In the genomic region with DNA sequence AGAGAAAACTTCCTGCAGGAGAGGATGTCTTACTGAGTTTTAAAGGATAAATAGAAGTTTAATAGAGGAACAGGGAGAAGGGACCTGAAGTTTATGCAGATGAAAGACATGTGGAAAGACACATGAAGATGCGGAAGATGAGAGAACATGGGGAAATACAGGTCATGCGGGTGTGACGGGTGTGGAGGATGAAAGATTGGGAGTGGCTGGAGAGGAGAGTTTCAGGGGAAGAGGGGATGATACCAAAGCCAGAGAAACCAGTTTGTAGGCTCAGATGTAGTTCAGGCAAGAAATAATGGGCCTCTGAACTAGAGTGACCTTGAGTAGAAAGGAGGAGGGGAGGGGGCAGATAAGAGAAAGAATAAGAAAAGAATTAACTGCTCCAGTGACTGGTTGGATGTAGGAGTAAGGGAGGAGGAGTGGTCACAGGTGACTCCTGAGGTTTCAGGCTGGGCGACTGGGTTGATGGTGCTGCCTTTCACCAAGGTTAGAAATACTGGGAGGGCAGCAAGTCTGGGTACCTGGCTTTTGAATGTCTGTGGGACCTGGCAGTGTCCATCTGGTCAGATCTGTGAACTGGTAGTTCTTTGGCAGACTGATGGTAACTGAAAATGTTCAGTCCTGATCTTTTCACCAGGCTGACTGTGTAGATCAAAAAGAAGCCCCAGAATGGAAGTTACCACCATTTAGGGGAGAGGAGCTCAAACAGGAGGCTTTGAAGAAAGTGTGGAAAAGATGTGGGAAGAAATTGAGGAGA, we compare ENCODE assay signal across 20 cellular contexts.
A peak's percentile ranks its signal among the peaks of the same experiment; 100 is the strongest.
DNase-seq lines count a peak whose midpoint lies in the region; ATAC-seq and TF ChIP-seq lines count a peak whose summit lies in the region.
"Had no signal": no experiment of that assay in that cellular context is flagged by ENCODE, and none has a peak within 500 bp of the region (broad histone marks: within the 10 kb centered on the region; RNA-seq: fewer than 3 reads in every experiment).

No MANE protein-coding gene starts in this region.

- peak overlapping the region; percentile 83 for H3K27ac Mint-ChIP-seq in CD4-positive, alpha-beta T cell
- H3K27ac Mint-ChIP-seq: activated CD4-positive, alpha-beta memory T cell treated with anti-CD3 and anti-CD28 coated beads for 36 hours; activated T-cell treated with anti-CD3 and anti-CD28 coated beads, Interleukin-2, amount 50 U/mL, for 72 hours had no signal

- peak overlapping the region; percentile 78 for H3K4me3 Mint-ChIP-seq in CD4-positive, alpha-beta T cell
- H3K4me3 Mint-ChIP-seq: activated CD4-positive, alpha-beta memory T cell treated with anti-CD3 and anti-CD28 coated beads for 36 hours; activated T-cell treated with anti-CD3 and anti-CD28 coated beads, Interleukin-2, amount 50 U/mL, for 72 hours; H9 had no signal

- H3K36me3 Mint-ChIP-seq in CD4-positive, alpha-beta T cell (ENCODE audit: low read depth): peaks cover 16% of the 10 kb centered on the region
- H3K36me3 Mint-ChIP-seq: activated CD4-positive, alpha-beta memory T cell treated with anti-CD3 and anti-CD28 coated beads for 36 hours had no signal

- ATAC-seq in CD4-positive, alpha-beta T cell (ENCODE audit: poor library complexity): no peak
- ATAC-seq in GM21576 (IDR thresholded peaks at IDR 0.05; ENCODE audit: unreplicated experiment) (no peak), GM21723 (IDR thresholded peaks at IDR 0.05; ENCODE audit: unreplicated experiment) (no peak)
- ATAC-seq: activated T-cell treated with anti-CD3 and anti-CD28 coated beads, Interleukin-2, amount 50 U/mL, for 72 hours; foreskin keratinocyte; pancreas had no signal

- H3K9me3 Mint-ChIP-seq in CD4-positive, alpha-beta T cell: no peaks in the 10 kb centered on the region
- H3K9me3 Mint-ChIP-seq: activated CD4-positive, alpha-beta memory T cell treated with anti-CD3 and anti-CD28 coated beads for 36 hours; activated T-cell treated with anti-CD3 and anti-CD28 coated beads, Interleukin-2, amount 50 U/mL, for 72 hours; H9 had no signal

- no peak for DNase-seq in CD4-positive, alpha-beta T cell
- DNase-seq in G401 (ENCODE audit: low spot score): peak; percentile 62
- peak; percentile 81 for DNase-seq in epithelial cell of esophagus (ENCODE audit: low read depth)
- no peak for DNase-seq in HuH-7.5 (ENCODE audit: low spot score)
- DNase-seq: activated CD4-positive, alpha-beta memory T cell treated with anti-CD3 and anti-CD28 coated beads for 36 hours; activated T-cell treated with anti-CD3 and anti-CD28 coated beads, Interleukin-2, amount 50 U/mL, for 72 hours; DMS53; foreskin keratinocyte; H9; KG1; left ventricle myocardium inferior; NCI-H1092; NCI-H2081 treated with DMSO at 0.1 percent for 48 hours; NCI-H69; pancreas; stimulated activated CD4-positive, alpha-beta T cell treated with anti-CD3 and anti-CD28 coated beads, Interleukin-2, amount 100 ng/mL, for 24 hours had no signal

- POLR2A ChIA-PET in CD4-positive, alpha-beta T cell (lab: Charles Lee): interaction anchor here (1.4 to 2.0 kb wide), 4 partner anchors 13 to 53 kb away, joined by 7 to 16 read pairs (median 9); no protein-coding TSS in a partner anchor

- intact Hi-C loops in CD4-positive, alpha-beta T cell (cut with DNase I, micrococcal nuclease): loop anchor here in 1 of 2 experiments (2.0 to 5.0 kb wide), 2 partner anchors 21 to 127 kb away; partner anchors contain the start of gene DGUOK

- H3K4me3 ChIP-seq in epithelial cell of esophagus (ENCODE audit: low read length) (no peak overlapping the region), neutrophil (ENCODE audit: low read depth in 1 of 2, low read length in 1 of 2) (no peak overlapping the region)
- H3K4me3 ChIP-seq: left ventricle myocardium inferior, pancreas had no signal

- TF ChIP-seq CTCF in CD4-positive, alpha-beta T cell (IDR thresholded peaks at IDR 0.05): no peak
- no peak for TF ChIP-seq CTCF in epithelial cell of esophagus (IDR thresholded peaks at IDR 0.05; ENCODE audit: insufficient read depth, low read depth, low read length, missing control alignments)
- no peak for TF ChIP-seq CTCF in neutrophil (IDR thresholded peaks at IDR 0.05)

- H3K36me3 ChIP-seq in neutrophil: peaks cover 16% of the 10 kb centered on the region
- H3K36me3 ChIP-seq: left ventricle myocardium inferior, pancreas had no signal

- H3K27ac ChIP-seq in CD4-positive, alpha-beta T cell (ENCODE audit: low read depth, low read length): no peak overlapping the region
- peak overlapping the region; percentile 21 for H3K27ac ChIP-seq in neutrophil
- H3K27ac ChIP-seq: foreskin keratinocyte, HL-60, left ventricle myocardium inferior, pancreas had no signal

- in situ Hi-C loops in G401 (cut with HindIII; ENCODE audit: low sequenced_read_pairs): no loop called here

- no peaks in the 10 kb centered on the region for H3K27me3 ChIP-seq in CD4-positive, alpha-beta T cell (ENCODE audit: control insufficient read depth, insufficient read depth, low read length)
- H3K27me3 ChIP-seq in neutrophil: no peaks in the 10 kb centered on the region
- H3K27me3 ChIP-seq: foreskin keratinocyte, pancreas had no signal

- CTCF ChIA-PET in CD4-positive, alpha-beta T cell (lab: Charles Lee): no interaction called here

- peaks cover 0 to 5% of the 10 kb centered on the region in 2 experiments for H3K4me1 ChIP-seq in neutrophil (ENCODE audit: control insufficient read depth in 1 of 2, insufficient read depth in 1 of 2, low read depth in 1 of 2, low read length in 1 of 2)
- H3K4me1 ChIP-seq: foreskin keratinocyte, pancreas had no signal

- no peaks in the 10 kb centered on the region for H3K9me3 ChIP-seq in CD4-positive, alpha-beta T cell (ENCODE audit: control insufficient read depth, low read length)
- H3K9me3 ChIP-seq in neutrophil: no peaks in the 10 kb centered on the region
- H3K9me3 ChIP-seq: left ventricle myocardium inferior, pancreas had no signal

- peaks cover 66% of the 10 kb centered on the region for H3K4me1 Mint-ChIP-seq in CD4-positive, alpha-beta T cell (ENCODE audit: low read depth)

- no peaks in the 10 kb centered on the region for H3K27me3 Mint-ChIP-seq in CD4-positive, alpha-beta T cell
- H3K27me3 Mint-ChIP-seq: activated CD4-positive, alpha-beta memory T cell treated with anti-CD3 and anti-CD28 coated beads for 36 hours had no signal

Comparison
In these comparisons a context has a peak if more than half of its experiments do, and no peak if none do; other contexts are left out.
1. DNase-seq: peak in G401 (single experiment) and epithelial cell of esophagus (single experiment); none in CD4-positive, alpha-beta T cell (0 of 10) and HuH-7.5 (single experiment).